Comparison of ENCODE assay signal across 8 cellular contexts in the genomic region with DNA sequence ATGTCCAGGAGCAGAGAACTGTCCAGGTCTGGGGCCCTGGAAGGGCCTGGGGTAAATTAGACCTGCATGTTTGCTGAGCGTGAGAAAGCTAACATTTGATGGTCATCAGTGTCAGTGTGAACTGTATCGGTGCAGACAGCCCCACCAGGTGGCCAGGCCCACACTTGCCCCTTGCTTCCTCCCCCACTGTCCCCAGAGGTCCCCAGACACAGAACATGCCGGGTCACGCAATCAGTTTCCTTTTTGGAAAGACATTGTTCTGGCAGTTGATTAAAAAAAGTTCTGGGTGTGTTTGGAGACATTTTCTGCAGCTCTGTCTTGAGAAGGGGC. TPM values are rescaled to one million over a fixed set of nuclear protein-coding genes. Genes with fewer than 3 reads are reported as not detected.
DNase-seq lines count a peak whose midpoint lies in the region; ATAC-seq and TF ChIP-seq lines count a peak whose summit lies in the region.
"Had no signal": no experiment of that assay in that cellular context is flagged by ENCODE, and none has a peak within 500 bp of the region (broad histone marks: within the 10 kb centered on the region; RNA-seq: fewer than 3 reads in every experiment).

No MANE protein-coding gene starts in this region.

- peaks cover 59% of the 10 kb centered on the region for H3K4me1 ChIP-seq in KMS-11 (ENCODE audit: low read depth, poor library complexity, severe bottlenecking)

- H3K9ac ChIP-seq in KMS-11 (peak overlapping the region; percentile 68; the same call in 1 of the 2 replicates), neural cell (ENCODE audit: low read length) (no peak overlapping the region)

- peaks cover 61% of the 10 kb centered on the region for H3K79me2 ChIP-seq in KMS-11 (ENCODE audit: insufficient read depth, low read depth)
- no peaks in the 10 kb centered on the region for H3K79me2 ChIP-seq in neural cell (replicated peaks; ENCODE audit: insufficient read depth, low read length)

- no peak for ATAC-seq in GM18873 (IDR thresholded peaks at IDR 0.05; ENCODE audit: low FRiP score, unreplicated experiment)

- H3K4me2 ChIP-seq in KMS-11, result peak overlapping the region; percentile 64
- no peak overlapping the region for H3K4me2 ChIP-seq in neural cell (ENCODE audit: low read length)

- H3K27ac ChIP-seq in KMS-11 (peak overlapping the region; percentile 38), neural cell (ENCODE audit: low read length) (no peak overlapping the region)

- H3K9me3 ChIP-seq in neural cell (ENCODE audit: low read length), result no peaks in the 10 kb centered on the region

- H3F3A ChIP-seq in neural cell (ENCODE audit: insufficient read depth, low read length, poor library complexity, severe bottlenecking), result no peaks in the 10 kb centered on the region

- H3K36me3 ChIP-seq in KMS-11 (ENCODE audit: insufficient read depth) (peaks cover 6% of the 10 kb centered on the region; the same call in 1 of the 2 replicates), neural cell (ENCODE audit: insufficient read depth, low read length) (no peaks in the 10 kb centered on the region)

- H2AFZ ChIP-seq in KMS-11 (ENCODE audit: low read depth), result no peak overlapping the region
- no peak overlapping the region for H2AFZ ChIP-seq in neural cell (ENCODE audit: low read depth, low read length)

- in situ Hi-C loops in astrocyte of the cerebellum (cut with HindIII; ENCODE audit: low sequenced_read_pairs), result no loop called here

- no peaks in the 10 kb centered on the region for H3K9me2 ChIP-seq in neural cell (ENCODE audit: insufficient read depth, low read length)

- TF ChIP-seq CTCF in KMS-11 (conservative IDR thresholded peaks at IDR 0.05; ENCODE audit: low read depth, low read length) (no peak; the same call in 1 of the 2 replicates), astrocyte of the cerebellum (IDR thresholded peaks at IDR 0.05; ENCODE audit: low read depth, low read length, missing control alignments) (no peak), neural cell (IDR thresholded peaks at IDR 0.05; ENCODE audit: poor library complexity, severe bottlenecking) (no peak)

- H3K27me3 ChIP-seq in KMS-11 (ENCODE audit: insufficient read depth, low read depth) (no peaks in the 10 kb centered on the region), neural cell (ENCODE audit: insufficient read depth, low read depth, low read length) (peaks cover 43% of the 10 kb centered on the region)

- TF ChIP-seq RAD21 in neural cell (conservative IDR thresholded peaks at IDR 0.05), result no peak

- DNase-seq in ELF-1 (ENCODE audit: low read depth, low spot score) (peak; percentile 38), astrocyte of the cerebellum (ENCODE audit: low read depth) (no peak), occipital lobe (lab: John Stamatoyannopoulos, UW) (no peak)
- no peak for DNase-seq in activated CD4-positive, alpha-beta T cell treated with anti-CD3 and anti-CD28 coated beads, Interleukin-2, amount 50 U/mL, for 48 hours
- DNase-seq: trophoblast cell had no signal

- H4K20me1 ChIP-seq in KMS-11 (ENCODE audit: insufficient read depth) (peaks cover 40% of the 10 kb centered on the region), neural cell (ENCODE audit: insufficient read depth) (no peaks in the 10 kb centered on the region)

- TF ChIP-seq EP300 in neural cell (conservative IDR thresholded peaks at IDR 0.05; ENCODE audit: poor library complexity, severe bottlenecking), result no peak

- H3K4me3 ChIP-seq in KMS-11 (IDR thresholded peaks at IDR 0.05; ENCODE audit: insufficient read depth, low read depth, low read length) (no peak overlapping the region), astrocyte of the cerebellum (ENCODE audit: low read depth, low read length) (peak overlapping the region; percentile 28), neural cell (ENCODE audit: low read length) (peak overlapping the region; percentile 63)

TF ChIP-seq in neural cell, 6 proteins besides CTCF, POLR2A, EP300 and RAD21:
- TF ChIP-seq MXI1 (conservative IDR thresholded peaks at IDR 0.05; ENCODE audit: poor library complexity, severe bottlenecking) (no peak), SMC3 (conservative IDR thresholded peaks at IDR 0.05; ENCODE audit: poor library complexity) (no peak), TAF1 (IDR thresholded peaks at IDR 0.05; ENCODE audit: low read depth) (no peak), POLR2AphosphoS5 (IDR thresholded peaks at IDR 0.05) (no peak), EZH2 (IDR thresholded peaks at IDR 0.05; ENCODE audit: borderline replicate concordance, insufficient read depth, low read length, poor library complexity, severe bottlenecking) (no peak)
- TF ChIP-seq, protein P1, sequence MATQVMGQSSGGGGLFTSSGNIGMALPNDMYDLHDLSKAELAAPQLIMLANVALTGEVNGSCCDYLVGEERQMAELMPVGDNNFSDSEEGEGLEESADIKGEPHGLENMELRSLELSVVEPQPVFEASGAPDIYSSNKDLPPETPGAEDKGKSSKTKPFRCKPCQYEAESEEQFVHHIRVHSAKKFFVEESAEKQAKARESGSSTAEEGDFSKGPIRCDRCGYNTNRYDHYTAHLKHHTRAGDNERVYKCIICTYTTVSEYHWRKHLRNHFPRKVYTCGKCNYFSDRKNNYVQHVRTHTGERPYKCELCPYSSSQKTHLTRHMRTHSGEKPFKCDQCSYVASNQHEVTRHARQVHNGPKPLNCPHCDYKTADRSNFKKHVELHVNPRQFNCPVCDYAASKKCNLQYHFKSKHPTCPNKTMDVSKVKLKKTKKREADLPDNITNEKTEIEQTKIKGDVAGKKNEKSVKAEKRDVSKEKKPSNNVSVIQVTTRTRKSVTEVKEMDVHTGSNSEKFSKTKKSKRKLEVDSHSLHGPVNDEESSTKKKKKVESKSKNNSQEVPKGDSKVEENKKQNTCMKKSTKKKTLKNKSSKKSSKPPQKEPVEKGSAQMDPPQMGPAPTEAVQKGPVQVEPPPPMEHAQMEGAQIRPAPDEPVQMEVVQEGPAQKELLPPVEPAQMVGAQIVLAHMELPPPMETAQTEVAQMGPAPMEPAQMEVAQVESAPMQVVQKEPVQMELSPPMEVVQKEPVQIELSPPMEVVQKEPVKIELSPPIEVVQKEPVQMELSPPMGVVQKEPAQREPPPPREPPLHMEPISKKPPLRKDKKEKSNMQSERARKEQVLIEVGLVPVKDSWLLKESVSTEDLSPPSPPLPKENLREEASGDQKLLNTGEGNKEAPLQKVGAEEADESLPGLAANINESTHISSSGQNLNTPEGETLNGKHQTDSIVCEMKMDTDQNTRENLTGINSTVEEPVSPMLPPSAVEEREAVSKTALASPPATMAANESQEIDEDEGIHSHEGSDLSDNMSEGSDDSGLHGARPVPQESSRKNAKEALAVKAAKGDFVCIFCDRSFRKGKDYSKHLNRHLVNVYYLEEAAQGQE (IDR thresholded peaks at IDR 0.05; ENCODE audit: borderline replicate concordance), result no peak

RNA-seq across cellular contexts. Expression of a gene that starts 1.5 kb away (rescaled TPM):
- 7.2 and 14.2 TPM in 2 replicates for polyA plus RNA-seq in neural cell
- polyA minus RNA-seq in neural cell, result 3.4 and 4.2 TPM in 2 replicates
- 3.0 TPM for total RNA-seq in occipital lobe
